Comparison of ENCODE assay signal across 24 cellular contexts in the genomic region with DNA sequence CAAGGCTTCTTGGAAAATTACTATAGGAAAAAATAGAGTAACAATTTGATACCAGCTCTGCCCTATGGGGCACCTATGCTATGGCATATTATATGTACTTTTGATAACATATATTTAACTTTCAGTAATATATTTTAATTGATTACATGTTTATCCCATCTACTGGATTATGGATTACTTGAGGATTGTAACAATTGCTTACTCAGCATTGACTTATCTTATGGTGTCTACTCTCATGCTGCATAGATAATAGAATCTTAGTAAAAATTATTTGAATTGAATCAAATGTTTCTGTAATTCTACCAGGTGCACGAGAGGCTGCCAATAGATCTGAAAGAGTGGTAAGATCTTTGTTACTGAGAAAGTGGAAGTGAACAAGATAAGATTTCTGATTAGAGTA. TPM values are rescaled to one million over a fixed set of nuclear protein-coding genes. Genes with fewer than 3 reads are reported as not detected.
DNase-seq lines count a peak whose midpoint lies in the region; ATAC-seq, FAIRE-seq and TF ChIP-seq lines count a peak whose summit lies in the region.
"Had no signal": no experiment of that assay in that cellular context is flagged by ENCODE, and none has a peak within 500 bp of the region (broad histone marks: within the 10 kb centered on the region; RNA-seq: fewer than 3 reads in every experiment).

No MANE protein-coding gene starts in this region.

- H3K27ac ChIP-seq in HepG2 (ENCODE audit: extremely low read length, insufficient read depth, low read length) (no peak overlapping the region), right lobe of liver (no peak overlapping the region), K562 (ENCODE audit: extremely low read depth, low read depth, low read length) (no peak overlapping the region), endodermal cell (ENCODE audit: low read depth, low read length) (no peak overlapping the region)
- H3K27ac ChIP-seq: 22Rv1, BLaER1 had no signal

- H3K27me3 ChIP-seq in HepG2 (ENCODE audit: control insufficient read depth in 1 of 2, insufficient read depth in 2 of 2, low read length in 2 of 2) (no peaks in the 10 kb centered on the region), right lobe of liver (no peaks in the 10 kb centered on the region), K562 (ENCODE audit: control insufficient read depth in 2 of 2, insufficient read depth in 2 of 2, low read length in 2 of 2) (no peaks in the 10 kb centered on the region), endodermal cell (ENCODE audit: control insufficient read depth, insufficient read depth, low read length, poor library complexity, severe bottlenecking) (no peaks in the 10 kb centered on the region)
- H3K27me3 ChIP-seq: BE2C, BLaER1 had no signal

- in situ Hi-C loops in HepG2 (cut with HindIII; ENCODE audit: extremely low pct_ligation_motif_present, low pct_unique_long_range_greater_than_20kb) (no loop called here), K562 (cut with MboI) (no loop called here)

- no peaks in the 10 kb centered on the region for H3K9me3 ChIP-seq in HepG2 (ENCODE audit: low read length)
- no peaks in the 10 kb centered on the region for H3K9me3 ChIP-seq in right lobe of liver
- no peaks in the 10 kb centered on the region for H3K9me3 ChIP-seq in K562 (replicated peaks; ENCODE audit: control insufficient read depth, insufficient read depth, low read depth, low read length)
- H3K9me3 ChIP-seq in endodermal cell (ENCODE audit: control insufficient read depth, low read length) = peaks cover 11% of the 10 kb centered on the region
- H3K9me3 ChIP-seq: BE2C, BLaER1, Caco-2 had no signal

- POLR2A ChIA-PET in HepG2 (lab: Yijun Ruan, JAX) = no interaction called here
- POLR2A ChIA-PET in K562 (lab: Yijun Ruan, JAX) = interaction anchor here (1.9 kb wide), 1 partner anchor 11 kb away, joined by 7 read pairs; no protein-coding TSS in a partner anchor

- TF ChIP-seq EP300 in HepG2 (IDR thresholded peaks at IDR 0.05; ENCODE audit: low read depth in 2 of 2, low read length in 2 of 2) = no peak
- TF ChIP-seq EP300 in HepG2 (CRISPR knock-in tag; IDR thresholded peaks at IDR 0.05; ENCODE audit: borderline replicate concordance) = no peak
- TF ChIP-seq EP300 in K562 (IDR thresholded peaks at IDR 0.05; ENCODE audit: low read length) = no peak

- no peaks in the 10 kb centered on the region for H3K9me1 ChIP-seq in K562 (ENCODE audit: control insufficient read depth, insufficient read depth, low read length)

- H3K36me3 Mint-ChIP-seq in endodermal cell (ENCODE audit: low read depth) = peaks cover 15% of the 10 kb centered on the region
- no peaks in the 10 kb centered on the region for H3K36me3 Mint-ChIP-seq in activated naive CD8-positive, alpha-beta T cell treated with anti-CD3 and anti-CD28 coated beads, Interleukin-2, amount 50 U/mL, for 24 hours (ENCODE audit: low read depth)
- H3K36me3 Mint-ChIP-seq: CD14-positive monocyte; CD4-positive, CD25-positive, alpha-beta regulatory T cell; CD8-positive, alpha-beta T cell had no signal

- TF ChIP-seq POLR2A in HepG2 (IDR thresholded peaks at IDR 0.05; ENCODE audit: insufficient read depth in 1 of 2, low read depth in 2 of 2, low read length in 2 of 2) (no peak), right lobe of liver (IDR thresholded peaks at IDR 0.05) (no peak), K562 (conservative IDR thresholded peaks at IDR 0.05) (no peak)

- H3K27ac Mint-ChIP-seq in endodermal cell = no peak overlapping the region
- H3K27ac Mint-ChIP-seq in activated naive CD8-positive, alpha-beta T cell treated with anti-CD3 and anti-CD28 coated beads, Interleukin-2, amount 50 U/mL, for 24 hours = no peak overlapping the region
- H3K27ac Mint-ChIP-seq: CD14-positive monocyte; CD4-positive, CD25-positive, alpha-beta regulatory T cell; CD8-positive, alpha-beta T cell had no signal

- H2AFZ ChIP-seq in HepG2 (ENCODE audit: low read length) (no peak overlapping the region), K562 (ENCODE audit: low read depth, low read length) (no peak overlapping the region)

- H3K4me3 ChIP-seq in HepG2 (replicated peaks in 1 of 3; ENCODE audit: insufficient read depth in 1 of 3, low read depth in 2 of 3, low read length in 3 of 3) = no peak overlapping the region
- H3K4me3 ChIP-seq in right lobe of liver = no peak overlapping the region
- H3K4me3 ChIP-seq in K562 = no peak overlapping the region
- peak overlapping the region; percentile 56 for H3K4me3 ChIP-seq in endodermal cell (ENCODE audit: low read length)
- H3K4me3 ChIP-seq: BLaER1 had no signal

- no peak for DNase-seq in HepG2 (ENCODE audit: low spot score)
- DNase-seq in right lobe of liver = no peak
- DNase-seq in K562 (ENCODE audit: extremely low read depth in 1 of 4, low spot score in 3 of 4) = no peak
- no peak for DNase-seq in endodermal cell
- no peak for DNase-seq in activated naive CD8-positive, alpha-beta T cell treated with anti-CD3 and anti-CD28 coated beads, Interleukin-2, amount 50 U/mL, for 24 hours
- DNase-seq in NCI-H446 (lab: John Stamatoyannopoulos, UW) = no peak
- DNase-seq: ACHN; BE2C; C1 segment of cervical spinal cord; Caco-2; Calu3; CD4-positive, CD25-positive, alpha-beta regulatory T cell; CD8-positive, alpha-beta T cell; DMS79 treated with DMSO at 0.1 percent for 48 hours; GF-D8 had no signal

- no peak overlapping the region for H3K4me3 Mint-ChIP-seq in endodermal cell
- no peak overlapping the region for H3K4me3 Mint-ChIP-seq in activated naive CD8-positive, alpha-beta T cell treated with anti-CD3 and anti-CD28 coated beads, Interleukin-2, amount 50 U/mL, for 24 hours
- H3K4me3 Mint-ChIP-seq: CD14-positive monocyte; CD4-positive, CD25-positive, alpha-beta regulatory T cell; CD8-positive, alpha-beta T cell had no signal

- H3K9ac ChIP-seq in HepG2 (ENCODE audit: insufficient read depth, low read depth, low read length) (no peak overlapping the region), K562 (ENCODE audit: insufficient read depth in 1 of 2, low read depth in 2 of 2, low read length in 2 of 2) (no peak overlapping the region), endodermal cell (ENCODE audit: extremely low read depth, low read length, poor library complexity, severe bottlenecking) (no peak overlapping the region)
- H3K9ac ChIP-seq: BLaER1 had no signal

- intact Hi-C loops in HepG2 (cut with micrococcal nuclease; ENCODE audit: unreplicated experiment) = no loop called here
- intact Hi-C loops in right lobe of liver (cut with DNase I) = no loop called here
- intact Hi-C loops in K562 (cut with micrococcal nuclease) = no loop called here

- no peaks in the 10 kb centered on the region for H3K27me3 Mint-ChIP-seq in endodermal cell (ENCODE audit: insufficient read depth)
- H3K27me3 Mint-ChIP-seq in activated naive CD8-positive, alpha-beta T cell treated with anti-CD3 and anti-CD28 coated beads, Interleukin-2, amount 50 U/mL, for 24 hours = no peaks in the 10 kb centered on the region
- H3K27me3 Mint-ChIP-seq: CD4-positive, CD25-positive, alpha-beta regulatory T cell had no signal

- H3K9me3 Mint-ChIP-seq in endodermal cell = no peaks in the 10 kb centered on the region
- H3K9me3 Mint-ChIP-seq in activated naive CD8-positive, alpha-beta T cell treated with anti-CD3 and anti-CD28 coated beads, Interleukin-2, amount 50 U/mL, for 24 hours = no peaks in the 10 kb centered on the region
- H3K9me3 Mint-ChIP-seq: CD8-positive, alpha-beta T cell had no signal

- H3K4me2 ChIP-seq in HepG2 (ENCODE audit: low read depth, low read length) = no peak overlapping the region
- no peak overlapping the region for H3K4me2 ChIP-seq in K562 (ENCODE audit: insufficient read depth, low read length)

- H4K20me1 ChIP-seq in HepG2 (ENCODE audit: insufficient read depth, low read length) = no peaks in the 10 kb centered on the region
- H4K20me1 ChIP-seq in K562 (replicated peaks; ENCODE audit: control insufficient read depth, insufficient read depth, low read length) = no peaks in the 10 kb centered on the region
- H4K20me1 ChIP-seq: BLaER1 had no signal

- H3K4me1 ChIP-seq in HepG2 (ENCODE audit: insufficient read depth, low read length) = no peaks in the 10 kb centered on the region
- no peaks in the 10 kb centered on the region for H3K4me1 ChIP-seq in right lobe of liver
- no peaks in the 10 kb centered on the region for H3K4me1 ChIP-seq in K562 (replicated peaks in 1 of 2; ENCODE audit: control insufficient read depth in 2 of 2, insufficient read depth in 2 of 2, low read length in 2 of 2)
- H3K4me1 ChIP-seq in endodermal cell (ENCODE audit: control insufficient read depth, insufficient read depth, low read length) = peaks cover 26% of the 10 kb centered on the region
- H3K4me1 ChIP-seq: BE2C, Caco-2 had no signal

- BruUV-seq in HepG2 (replicated peaks; lab: Mats Ljungman, UMichigan) = no TSS peak
- no TSS peak for BruUV-seq in K562 (replicated peaks; lab: Mats Ljungman, UMichigan)

- no peaks in the 10 kb centered on the region for H3K79me2 ChIP-seq in HepG2 (ENCODE audit: insufficient read depth, low read length)
- 0 out of 3 replicates have a peak, but pooled peaks cover 14% of the 10 kb centered on the region for H3K79me2 ChIP-seq in K562 (ENCODE audit: control insufficient read depth, insufficient read depth, low read length)

- H3K4me1 Mint-ChIP-seq in endodermal cell = peaks cover 48% of the 10 kb centered on the region
- H3K4me1 Mint-ChIP-seq in activated naive CD8-positive, alpha-beta T cell treated with anti-CD3 and anti-CD28 coated beads, Interleukin-2, amount 50 U/mL, for 24 hours = no peaks in the 10 kb centered on the region
- H3K4me1 Mint-ChIP-seq: CD14-positive monocyte; CD4-positive, CD25-positive, alpha-beta regulatory T cell had no signal

- WGBS in HepG2 (ENCODE audit: low lambda C conversion rate) = 0% methylated on average over 1 of the region's 1 CpG
- 35% methylated on average over 1 of the region's 1 CpG for WGBS in right lobe of liver (ENCODE audit: insufficient coverage, low coverage, low lambda C conversion rate, missing lambda C conversion rate)
- 85% methylated on average over 1 of the region's 1 CpG for WGBS in K562 (ENCODE audit: insufficient coverage, low coverage, missing lambda C conversion rate)
- WGBS in endodermal cell (ENCODE audit: insufficient coverage in 1 of 2, insufficient read length in 1 of 2), 2 experiments = 78 to 83% methylated on average over 1 of the region's 1 CpG

- no peaks in the 10 kb centered on the region for H3K36me3 ChIP-seq in HepG2 (replicated peaks in 1 of 2; ENCODE audit: control insufficient read depth in 1 of 2, insufficient read depth in 2 of 2, low read length in 2 of 2)
- no peaks in the 10 kb centered on the region for H3K36me3 ChIP-seq in right lobe of liver
- H3K36me3 ChIP-seq in K562 (ENCODE audit: control insufficient read depth, insufficient read depth, low read length) = peaks cover 2% of the 10 kb centered on the region; the same call in 1 of the 3 replicates
- H3K36me3 ChIP-seq in endodermal cell (ENCODE audit: control insufficient read depth, insufficient read depth, low read length) = peaks cover 21% of the 10 kb centered on the region
- H3K36me3 ChIP-seq: BE2C, BLaER1 had no signal

- no peak for FAIRE-seq in HepG2 (lab: Jason Lieb, UNC)
- no peak for FAIRE-seq in K562 (lab: Jason Lieb, UNC)
- FAIRE-seq: D721Med, G401.6, GM12891, GM19239 had no signal

- ATAC-seq in HepG2 (no peak), right lobe of liver (no peak), K562 (no peak)
- no peak for ATAC-seq in activated naive CD8-positive, alpha-beta T cell treated with anti-CD3 and anti-CD28 coated beads, Interleukin-2, amount 50 U/mL, for 24 hours
- ATAC-seq: CD8-positive, alpha-beta T cell had no signal

- TF ChIP-seq RAD21 in HepG2 (CRISPR knock-in tag; IDR thresholded peaks at IDR 0.05) (no peak), K562 (CRISPR knock-in tag; conservative IDR thresholded peaks at IDR 0.05 in 1 of 2, IDR thresholded peaks at IDR 0.05 in 1 of 2) (no peak)

- CTCF ChIA-PET in HepG2 (lab: Yijun Ruan, JAX; ENCODE audit: low intra/inter-chr PET ratio, low total read pairs) (no interaction called here), K562 (lab: Yijun Ruan, JAX; ENCODE audit: low intra/inter-chr PET ratio) (no interaction called here)

- no peak for TF ChIP-seq CTCF in HepG2 (CRISPR knock-in tag; IDR thresholded peaks at IDR 0.05)
- no peak for TF ChIP-seq CTCF in right lobe of liver (IDR thresholded peaks at IDR 0.05)
- no peak for TF ChIP-seq CTCF in K562 (IDR thresholded peaks at IDR 0.05 in 2 of 3, conservative IDR thresholded peaks at IDR 0.05 in 1 of 3; ENCODE audit: insufficient read depth in 2 of 3, low read depth in 1 of 3, low read length in 3 of 3)
- no peak for TF ChIP-seq CTCF in endodermal cell (conservative IDR thresholded peaks at IDR 0.05)

RNA-seq across cellular contexts. Expression of a gene that starts 57.8 kb away (rescaled TPM):
- total RNA-seq in HepG2 (2016; rRNA removed; fragmentation: Illumina TruSeq; extraction: Trizol) = not detected in 2 replicates
- not detected in 2 replicates for total RNA-seq in HepG2 (2016; cell fraction: cytosol; rRNA removed; fragmentation: Illumina TruSeq; extraction: Trizol; ENCODE audit: low read depth)
- total RNA-seq in HepG2 (2016; cell fraction: insoluble cytoplasmic fraction; rRNA removed; fragmentation: Illumina TruSeq; extraction: Trizol) = not detected in 2 replicates
- not detected in 2 replicates for total RNA-seq in HepG2 (2016; cell fraction: membrane; rRNA removed; fragmentation: Illumina TruSeq; extraction: Trizol)
- total RNA-seq in HepG2 (2016; cell fraction: nucleus; rRNA removed; fragmentation: Illumina TruSeq; extraction: Trizol) = not detected in 2 replicates
- not detected in 2 replicates for polyA plus RNA-seq in HepG2 (2011; rRNA removed)
- polyA plus RNA-seq in HepG2 (2011; cell fraction: cytosol; rRNA removed) = not detected in 2 replicates
- not detected in 2 replicates for polyA plus RNA-seq in HepG2 (2011; cell fraction: nucleus; rRNA removed)
- 0.04 TPM in 1 of 2 replicates, not detected in the other for polyA plus RNA-seq in HepG2 (2012)
- polyA plus RNA-seq in HepG2 (2016; cell fraction: cytosol; fragmentation: Illumina TruSeq; extraction: Trizol; ENCODE audit: low read depth) = not detected in 2 replicates
- not detected in 2 replicates for polyA plus RNA-seq in HepG2 (2016; cell fraction: insoluble cytoplasmic fraction; fragmentation: Illumina TruSeq; extraction: Trizol; ENCODE audit: low read depth)
- not detected in 2 replicates for polyA plus RNA-seq in HepG2 (2016; cell fraction: membrane; fragmentation: Illumina TruSeq; extraction: Trizol; ENCODE audit: low read depth)
- polyA plus RNA-seq in HepG2 (2016; cell fraction: nucleus; fragmentation: Illumina TruSeq; extraction: Trizol; ENCODE audit: insufficient read depth, low read depth) = not detected in 2 replicates
- polyA minus RNA-seq in HepG2 (2011; rRNA and poly(A)+ RNA removed; ENCODE audit: low replicate concordance) = not detected in 2 replicates
- not detected in 2 replicates for polyA minus RNA-seq in HepG2 (2011; cell fraction: cytosol; rRNA and poly(A)+ RNA removed)
- not detected in 2 replicates for polyA minus RNA-seq in HepG2 (2011; cell fraction: nucleus; rRNA and poly(A)+ RNA removed)
- not detected for total RNA-seq in right lobe of liver
- 0.28 TPM in 1 of 2 replicates, not detected in the other for total RNA-seq in K562 (2011; cell fraction: chromatin; rRNA removed; ENCODE audit: low replicate concordance)
- 0.26 TPM in 1 of 2 replicates, not detected in the other for total RNA-seq in K562 (2011; cell fraction: nucleolus; rRNA removed)
- total RNA-seq in K562 (2011; cell fraction: nucleoplasm; rRNA removed) = not detected in 2 replicates
- 0.04 and 0.14 TPM in 2 replicates for total RNA-seq in K562 (2014; rRNA removed)
- 0.06 and 0.07 TPM in 2 replicates for total RNA-seq in K562 (2014; rRNA removed; fragmentation: Illumina TruSeq; extraction: Trizol)
- total RNA-seq in K562 (2015; rRNA removed; fragmentation: Illumina TruSeq; extraction: Trizol) = 0.14 TPM in 1 of 2 replicates, not detected in the other
- total RNA-seq in K562 (2021) = 0.09 and 0.16 TPM in 2 replicates
- 0.09 and 0.10 TPM in 2 replicates for polyA plus RNA-seq in K562 (2011; rRNA removed)
- 0.09 TPM in 1 of 2 replicates, not detected in the other for polyA plus RNA-seq in K562 (2011; cell fraction: cytosol; rRNA removed)
- 0.04 TPM in 1 of 2 replicates, not detected in the other for polyA plus RNA-seq in K562 (2011; cell fraction: nucleus; rRNA removed)
- polyA plus RNA-seq in K562 (2012) = 0.07 and 0.12 TPM in 2 replicates
- 0.04 and 0.07 TPM in 2 replicates for polyA plus RNA-seq in K562 (2014; fragmentation: Illumina TruSeq; extraction: Trizol)
- polyA plus RNA-seq in K562 (2014; fragmentation: Nextera tagmentation; extraction: Ambion mirVana) = not detected
- 0.11 TPM in 1 of 2 replicates, not detected in the other for polyA plus RNA-seq in K562 (2014; rRNA removed)
- polyA minus RNA-seq in K562 (2011; rRNA and poly(A)+ RNA removed) = not detected in 2 replicates
- polyA minus RNA-seq in K562 (2011; cell fraction: cytosol; rRNA and poly(A)+ RNA removed) = not detected in 2 replicates
- not detected in 2 replicates for polyA minus RNA-seq in K562 (2011; cell fraction: nucleus; rRNA and poly(A)+ RNA removed)
- total RNA-seq in endodermal cell = 10 to 100 TPM; 16.8 to 17.1 TPM
- 1.8 TPM for polyA plus RNA-seq in endodermal cell (2013, experiment 1 of 2)
- 2.6 TPM for polyA plus RNA-seq in endodermal cell (2013, experiment 2 of 2)
- total RNA-seq: A673; Caco-2; Calu3; CD4-positive, CD25-positive, alpha-beta regulatory T cell; CD8-positive, alpha-beta T cell had no signal
- polyA plus RNA-seq: AG04450; CD14-positive monocyte; CD4-positive, CD25-positive, alpha-beta regulatory T cell had no signal

Comparison
In these comparisons a context has a peak if more than half of its experiments do, and no peak if none do; other contexts are left out.
1. RNA of a gene that starts 57.8 kb away (total RNA-seq): 16.8 to 17.1 TPM in endodermal cell; 0.04 to 0.28 TPM in K562, not detected in right lobe of liver and not detected in HepG2; every median in the first group is over 10 times any median in the second.